ENCODE assay signal across 9 cellular contexts in the genomic region with DNA sequence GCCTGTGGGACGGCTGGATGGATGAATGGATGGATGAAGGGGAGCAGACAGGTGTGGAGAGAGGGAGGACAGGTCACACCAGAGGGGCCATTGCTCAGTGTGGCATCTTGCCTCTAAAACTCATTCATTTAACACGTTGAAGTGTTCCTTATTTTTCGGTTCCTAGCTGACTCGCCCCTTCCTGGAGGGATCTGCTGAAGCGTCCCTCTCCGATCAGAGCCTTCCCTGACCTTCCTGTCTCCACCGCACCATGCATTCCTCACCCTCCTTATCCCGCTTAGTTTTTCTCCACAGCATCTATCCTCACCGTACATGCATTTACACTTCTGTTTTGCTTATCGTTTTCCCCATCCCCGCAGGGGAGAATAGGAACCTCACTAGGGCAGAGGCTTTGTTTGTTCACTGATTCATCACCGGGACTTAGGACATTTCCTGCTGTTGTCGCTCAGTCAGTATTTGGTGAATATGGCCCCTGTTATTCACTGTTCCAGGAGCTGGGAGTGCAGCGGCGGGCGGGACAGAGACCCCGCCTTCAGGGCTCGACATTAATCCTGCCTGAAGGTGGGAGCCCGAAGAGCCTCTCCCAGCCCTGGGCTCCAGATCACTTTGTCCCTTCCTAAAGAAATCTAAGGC. TPM values are rescaled to one million over a fixed set of nuclear protein-coding genes. Genes with fewer than 3 reads are reported as not detected.
DNase-seq lines count a peak whose midpoint lies in the region; ATAC-seq lines count a peak whose summit lies in the region.
"Had no signal": no experiment of that assay in that cellular context is flagged by ENCODE, and none has a peak within 500 bp of the region (broad histone marks: within the 10 kb centered on the region; RNA-seq: fewer than 3 reads in every experiment).

No MANE protein-coding gene starts in this region.

- peaks cover 16% of the 10 kb centered on the region for H3K27me3 Mint-ChIP-seq in activated T-helper 1 cell treated with anti-CD3 and anti-CD28 coated beads, Interleukin-12 subunit alpha, Interleukin-12 subunit beta, Interleukin-2, Interleukin-4 antibody, amounts not matched to agents 30 ng/mL and 10 ng/mL and 1 ng/mL, durations not matched to agents 14 hours and 24 hours and 36 hours (ENCODE audit: insufficient read depth)

- H3K36me3 Mint-ChIP-seq in activated T-helper 1 cell treated with anti-CD3 and anti-CD28 coated beads, Interleukin-12 subunit alpha, Interleukin-12 subunit beta, Interleukin-2, Interleukin-4 antibody, amounts not matched to agents 30 ng/mL and 10 ng/mL and 1 ng/mL, durations not matched to agents 14 hours and 24 hours and 36 hours (ENCODE audit: low read depth): no peaks in the 10 kb centered on the region

- H3K4me3 Mint-ChIP-seq in activated T-helper 1 cell treated with anti-CD3 and anti-CD28 coated beads, Interleukin-12 subunit alpha, Interleukin-12 subunit beta, Interleukin-2, Interleukin-4 antibody, amounts not matched to agents 30 ng/mL and 10 ng/mL and 1 ng/mL, durations not matched to agents 14 hours and 24 hours and 36 hours: peak overlapping the region; percentile 66

- ATAC-seq in GM21381 (IDR thresholded peaks at IDR 0.05; ENCODE audit: unreplicated experiment): peak; percentile 11

- H3K4me1 Mint-ChIP-seq in activated T-helper 1 cell treated with anti-CD3 and anti-CD28 coated beads, Interleukin-12 subunit alpha, Interleukin-12 subunit beta, Interleukin-2, Interleukin-4 antibody, amounts not matched to agents 30 ng/mL and 10 ng/mL and 1 ng/mL, durations not matched to agents 14 hours and 24 hours and 36 hours (ENCODE audit: low read depth): peaks cover 6% of the 10 kb centered on the region

- no peak overlapping the region for H3K27ac Mint-ChIP-seq in activated T-helper 1 cell treated with anti-CD3 and anti-CD28 coated beads, Interleukin-12 subunit alpha, Interleukin-12 subunit beta, Interleukin-2, Interleukin-4 antibody, amounts not matched to agents 30 ng/mL and 10 ng/mL and 1 ng/mL, durations not matched to agents 14 hours and 24 hours and 36 hours

- intact Hi-C loops in activated T-helper 1 cell treated with anti-CD3 and anti-CD28 coated beads, Interleukin-12 subunit alpha, Interleukin-12 subunit beta, Interleukin-2, Interleukin-4 antibody, amounts not matched to agents 30 ng/mL and 10 ng/mL and 1 ng/mL, durations not matched to agents 14 hours and 24 hours and 36 hours (cut with micrococcal nuclease): loop anchor here (1.0 to 5.0 kb wide), 10 partner anchors 81 to 846 kb away; a partner anchor contains a TSS

- H3K9me3 Mint-ChIP-seq in activated T-helper 1 cell treated with anti-CD3 and anti-CD28 coated beads, Interleukin-12 subunit alpha, Interleukin-12 subunit beta, Interleukin-2, Interleukin-4 antibody, amounts not matched to agents 30 ng/mL and 10 ng/mL and 1 ng/mL, durations not matched to agents 14 hours and 24 hours and 36 hours: no peaks in the 10 kb centered on the region

- DNase-seq in CD1c-positive myeloid dendritic cell (ENCODE audit: extremely low spot score): peak; percentile 10
- DNase-seq in HuH-7.5 (ENCODE audit: low spot score): peak; percentile 83
- DNase-seq in activated T-helper 1 cell treated with anti-CD3 and anti-CD28 coated beads, Interleukin-12 subunit alpha, Interleukin-12 subunit beta, Interleukin-2, Interleukin-4 antibody, amounts not matched to agents 30 ng/mL and 10 ng/mL and 1 ng/mL, durations not matched to agents 14 hours and 24 hours and 36 hours (ENCODE audit: low spot score): no peak
- DNase-seq in iPS DF 19.7 (ENCODE audit: low read depth, low spot score): peak; percentile 20
- peak; percentile 23 for DNase-seq in smooth muscle cell of the brain vasculature (ENCODE audit: low read depth, low spot score)
- DNase-seq in nucleus accumbens (lab: John Stamatoyannopoulos, UW): no peak
- no peak for DNase-seq in HCEC 1CT

RNA-seq across cellular contexts. Expression of a gene that starts 32.0 kb away (rescaled TPM):
- not detected in 2 replicates for total RNA-seq in activated T-helper 1 cell treated with anti-CD3 and anti-CD28 coated beads, Interleukin-12 subunit alpha, Interleukin-12 subunit beta, Interleukin-2, Interleukin-4 antibody, amounts not matched to agents 30 ng/mL and 10 ng/mL and 1 ng/mL, durations not matched to agents 14 hours and 24 hours and 36 hours
- total RNA-seq: SK-MEL-5 had no signal

RNA-seq across cellular contexts. Expression of a gene that starts 32.0 kb away (rescaled TPM):
- total RNA-seq in activated T-helper 1 cell treated with anti-CD3 and anti-CD28 coated beads, Interleukin-12 subunit alpha, Interleukin-12 subunit beta, Interleukin-2, Interleukin-4 antibody, amounts not matched to agents 30 ng/mL and 10 ng/mL and 1 ng/mL, durations not matched to agents 14 hours and 24 hours and 36 hours: not detected in 2 replicates
- total RNA-seq: SK-MEL-5 had no signal

Comparison
In these comparisons a context has a peak if more than half of its experiments do, and no peak if none do; other contexts are left out.
1. DNase-seq: peak in CD1c-positive myeloid dendritic cell (single experiment), HuH-7.5 (single experiment), iPS DF 19.7 (single experiment) and smooth muscle cell of the brain vasculature (single experiment); none in activated T-helper 1 cell treated with anti-CD3 and anti-CD28 coated beads, Interleukin-12 subunit alpha, Interleukin-12 subunit beta, Interleukin-2, Interleukin-4 antibody, amounts not matched to agents 30 ng/mL and 10 ng/mL and 1 ng/mL, durations not matched to agents 14 hours and 24 hours and 36 hours (single experiment), nucleus accumbens (0 of 56) and HCEC 1CT (single experiment).